9 cellular contexts compared by ENCODE assay signal in the genomic region with DNA sequence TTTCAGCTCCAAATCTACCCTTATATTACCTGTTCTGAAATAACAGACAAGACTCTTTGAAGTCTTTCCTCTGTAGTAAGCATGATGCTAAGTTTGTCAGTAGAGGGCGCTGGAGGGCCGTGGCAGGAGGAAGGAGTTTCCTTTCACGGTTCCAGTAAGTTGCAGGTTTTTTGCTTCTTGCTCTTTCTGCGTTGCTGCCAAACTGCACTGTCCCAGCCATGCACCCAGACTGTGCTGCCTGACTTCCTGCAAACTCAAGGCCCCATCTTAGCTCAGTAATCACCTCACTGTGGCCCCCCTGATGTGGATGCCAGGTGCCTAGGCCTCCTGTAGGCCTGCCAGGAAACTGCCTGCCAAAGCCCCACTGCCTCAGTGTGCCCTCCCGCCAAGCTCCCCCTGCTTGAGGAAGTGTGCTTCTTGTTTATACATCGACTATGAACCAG.
DNase-seq lines count a peak whose midpoint lies in the region; ATAC-seq, FAIRE-seq and TF ChIP-seq lines count a peak whose summit lies in the region.
"Had no signal": no experiment of that assay in that cellular context is flagged by ENCODE, and none has a peak within 500 bp of the region (broad histone marks: within the 10 kb centered on the region; RNA-seq: fewer than 3 reads in every experiment).

No MANE protein-coding gene starts in this region.

- ATAC-seq in A549 (peak; percentile 91 to 96), HG02642 (IDR thresholded peaks at IDR 0.05; ENCODE audit: poor library complexity, unreplicated experiment) (peak; percentile 89)

- TF ChIP-seq POLR2A in A549 (IDR thresholded peaks at IDR 0.05; ENCODE audit: low read length), result no peak

- no peak for TF ChIP-seq EP300 in A549 (IDR thresholded peaks at IDR 0.05)

- no peaks in the 10 kb centered on the region for H3K9me3 ChIP-seq in A549
- H3K9me3 ChIP-seq: neutrophil had no signal

- TF ChIP-seq CTCF in A549 (IDR thresholded peaks at IDR 0.05) (peak; percentile 76), GM13977 (IDR thresholded peaks at IDR 0.05; ENCODE audit: extremely low read depth, insufficient read depth, missing control alignments) (peak; percentile 87)

- WGBS in A549 (ENCODE audit: missing lambda C conversion rate), result 16% methylated on average over 6 of the region's 6 CpGs

- POLR2A ChIA-PET in A549 (lab: Yijun Ruan, JAX), result no interaction called here

- in situ Hi-C loops in GM13977 (cut with MboI; ENCODE audit: low pct_unique_long_range_greater_than_20kb, low sequenced_read_pairs, unreplicated experiment), result no loop called here

- H3K4me3 ChIP-seq in A549, result no peak overlapping the region

- TF ChIP-seq RAD21 in A549 (conservative IDR thresholded peaks at IDR 0.05 in 1 of 2, IDR thresholded peaks at IDR 0.05 in 1 of 2), result peak; percentile 84 to 89

- peak; percentile 43 to 84 for DNase-seq in A549 (ENCODE audit: low read depth in 1 of 2, low spot score in 1 of 2)
- DNase-seq in GM13977 (ENCODE audit: low spot score), result peak; percentile 51
- DNase-seq in MV-4-11 (lab: John Stamatoyannopoulos, UW), result peak; percentile 41
- peak; percentile 67 to 78 for DNase-seq in SHP77 (lab: John Stamatoyannopoulos, UW)
- DNase-seq in caudate nucleus (lab: John Stamatoyannopoulos, UW), result peak in 56 of 61 donors; percentile 4 to 79 (median 48)
- peak; percentile 93 for DNase-seq in left kidney (ENCODE audit: low read depth, low spot score)
- peak; percentile 1 for DNase-seq in stimulated activated CD8-positive, alpha-beta memory T cell treated with anti-CD3 and anti-CD28 coated beads, Interleukin-12 subunit alpha, Interleukin-12 subunit beta, amount 100 ng/mL, for 1 hour (ENCODE audit: low read depth)

- H3K4me2 ChIP-seq in A549, result 0 out of 3 replicates have a peak overlapping the region, but pooled peaks have one; percentile 24

- H3K27ac ChIP-seq in A549, result peak overlapping the region in 1 of 2 experiments; percentile 67; a peak in 2 of 6 replicates
- no peak overlapping the region for H3K27ac ChIP-seq in caudate nucleus (ENCODE audit: low read depth, low read length)
- H3K27ac ChIP-seq: neutrophil had no signal

- CTCF ChIA-PET in A549 (lab: Yijun Ruan, JAX), result interaction anchor here (0.6 to 2.8 kb wide), 27 partner anchors 10 to 1015 kb away, joined by 3 to 15 read pairs (median 4); no protein-coding TSS in a partner anchor

- no peaks in the 10 kb centered on the region for H3K4me1 ChIP-seq in A549

- peak; percentile 32 for FAIRE-seq in A549 (lab: Jason Lieb, UNC)

TF ChIP-seq in A549, 52 proteins besides CTCF, POLR2A, EP300 and RAD21:
- TF ChIP-seq SMC3 (IDR thresholded peaks at IDR 0.05) (peak; percentile 72), SREBF2 (IDR thresholded peaks at IDR 0.05) (no peak), HOXB5 (CRISPR knock-in tag; IDR thresholded peaks at IDR 0.05) (no peak)

Comparison
In these comparisons a context has a peak if more than half of its experiments do, and no peak if none do; other contexts are left out.
1. DNase-seq: peak in every context shown above with its lines; median percentile 93 in left kidney; 72 in SHP77; 64 in A549; 51 in GM13977; 48 in caudate nucleus; 41 in MV-4-11; 1 in stimulated activated CD8-positive, alpha-beta memory T cell treated with anti-CD3 and anti-CD28 coated beads, Interleukin-12 subunit alpha, Interleukin-12 subunit beta, amount 100 ng/mL, for 1 hour.